27 cellular contexts compared by ENCODE assay signal in the genomic region with DNA sequence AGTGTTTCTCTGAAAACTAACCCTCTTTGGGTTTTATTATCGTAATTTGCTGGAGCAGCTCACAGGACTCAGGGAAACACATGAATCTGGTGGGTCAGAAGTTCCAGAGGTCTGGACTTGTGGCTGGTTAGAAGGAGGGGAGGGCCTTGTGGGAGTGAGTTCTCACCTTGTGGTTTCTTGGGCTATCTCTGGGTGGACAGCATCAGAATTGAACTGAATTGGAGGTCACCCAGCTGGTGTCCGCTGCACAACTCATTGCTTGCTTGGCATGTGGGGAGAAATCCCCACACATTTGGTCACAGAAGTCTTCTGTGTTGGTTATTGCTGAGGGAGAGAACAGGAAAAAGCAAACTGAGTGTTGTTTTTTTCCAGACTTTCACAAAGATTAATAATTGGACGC.
"Had no signal": no experiment of that assay in that cellular context is flagged by ENCODE, and none has a peak within 500 bp of the region (broad histone marks: within the 10 kb centered on the region; RNA-seq: fewer than 3 reads in every experiment).

No MANE protein-coding gene starts in this region.

- H3K4me1 ChIP-seq: colonic mucosa, esophagus muscularis mucosa, gastroesophageal sphincter, right atrium auricular region, suprapubic skin, vagina had no signal

- H3K36me3 ChIP-seq: colonic mucosa, esophagus muscularis mucosa, gastroesophageal sphincter, heart right ventricle, ovary, right atrium auricular region, suprapubic skin, vagina had no signal

- H3K9me3 ChIP-seq: colonic mucosa, suprapubic skin, vagina had no signal

- H3K4me2 ChIP-seq: smooth muscle cell had no signal

- H3K4me3 ChIP-seq: colonic mucosa, esophagus muscularis mucosa, gastroesophageal sphincter, heart right ventricle, lung, ovary, right atrium auricular region, smooth muscle cell, suprapubic skin, vagina had no signal

- DNase-seq: colonic mucosa; effector memory CD4-positive, alpha-beta T cell; foreskin keratinocyte; glutamatergic neuron; heart right ventricle; hippocampal formation; mesendoderm; midbrain; naive thymus-derived CD8-positive, alpha-beta T cell; nephron progenitor cell; nucleus accumbens; ovary; stimulated activated CD4-positive, alpha-beta T cell treated with anti-CD3 and anti-CD28 coated beads, Interleukin-12 subunit alpha, Interleukin-12 subunit beta, amount 100 ng/mL, for 4 hours; stimulated activated CD4-positive, alpha-beta T cell treated with anti-CD3 and anti-CD28 coated beads, Interleukin-1b, Interleukin-23, amount 100 ng/mL, for 48 hours; stimulated activated CD4-positive, alpha-beta T cell treated with anti-CD3 and anti-CD28 coated beads, Interleukin-4, amount 100 ng/mL, for 1 hour; stimulated activated CD8-positive, alpha-beta memory T cell treated with anti-CD3 and anti-CD28 coated beads, Interleukin-4, amount 100 ng/mL, for 48 hours; stimulated activated naive CD4-positive, alpha-beta T cell; stimulated activated naive CD8-positive, alpha-beta T cell treated with anti-CD3 and anti-CD28 coated beads, Interleukin-15, amount 100 ng/mL, for 72 hours; trophoblast cell had no signal

- H3K27me3 ChIP-seq: colonic mucosa, esophagus muscularis mucosa, foreskin keratinocyte, gastroesophageal sphincter, heart right ventricle, ovary, right atrium auricular region, suprapubic skin, vagina had no signal

- H3K27ac ChIP-seq: colonic mucosa, esophagus muscularis mucosa, foreskin keratinocyte, gastroesophageal sphincter, heart right ventricle, ovary, right atrium auricular region, suprapubic skin, vagina had no signal

- ATAC-seq: foreskin keratinocyte; gastroesophageal sphincter; heart right ventricle; naive thymus-derived CD8-positive, alpha-beta T cell; sciatic nerve; stimulated activated naive CD8-positive, alpha-beta T cell treated with anti-CD3 and anti-CD28 coated beads, Interleukin-15, amount 100 ng/mL, for 72 hours had no signal
